ENCODE assay signal across 1 cellular context in the genomic region with DNA sequence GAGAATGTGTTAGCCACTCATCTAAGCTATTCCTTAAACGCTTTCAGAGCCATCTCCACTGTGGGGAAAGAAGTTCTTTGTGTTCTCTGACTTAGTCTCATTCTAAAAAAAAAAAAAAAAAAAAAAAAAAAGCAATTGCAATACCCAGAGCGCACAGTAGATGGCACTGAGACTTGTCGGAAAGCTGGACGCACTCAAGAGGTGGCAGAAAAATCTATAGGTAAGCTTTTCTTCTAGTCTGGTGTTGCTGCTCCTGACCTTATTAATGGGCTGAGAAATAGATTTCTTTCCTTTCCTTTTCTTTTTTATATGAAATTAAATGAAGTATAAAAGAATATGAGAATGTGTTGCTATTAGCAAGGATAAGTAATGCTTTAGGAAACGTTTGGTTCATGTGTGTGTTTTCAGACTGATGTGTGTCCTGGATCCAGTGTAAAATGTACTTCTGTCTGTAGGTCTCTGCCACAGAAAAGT.
TF ChIP-seq lines count a peak whose summit lies in the region.

No MANE protein-coding gene starts in this region.

TF ChIP-seq in K562, 482 proteins besides CTCF, POLR2A, EP300 and RAD21:
- TF ChIP-seq SAFB (IDR thresholded peaks at IDR 0.05; ENCODE audit: borderline replicate concordance, low read depth, low read length) (no peak), ZNF324 (CRISPR knock-in tag; IDR thresholded peaks at IDR 0.05) (no peak), ZNF384 (IDR thresholded peaks at IDR 0.05; ENCODE audit: low read depth, low read length) (peak; percentile 99), CREM (IDR thresholded peaks at IDR 0.05; ENCODE audit: low read depth) (no peak), ELF2 (CRISPR knock-in tag; IDR thresholded peaks at IDR 0.05) (no peak), FUS (optimal IDR thresholded peaks at IDR 0.05; ENCODE audit: low read depth, low read length) (no peak), YY1 (IDR thresholded peaks at IDR 0.05; ENCODE audit: borderline replicate concordance in 1 of 3, control insufficient read depth in 1 of 3, extremely low read depth in 1 of 3, insufficient read depth in 3 of 3, insufficient read length in 1 of 3, insufficient replicate concordance in 2 of 3, low read depth in 1 of 3, low read length in 2 of 3) (no peak), ZBTB8A (IDR thresholded peaks at IDR 0.05; ENCODE audit: partially characterized antibody) (no peak), THRAP3 (IDR thresholded peaks at IDR 0.05; ENCODE audit: borderline replicate concordance) (no peak), ILK (tag; IDR thresholded peaks at IDR 0.05; ENCODE audit: borderline replicate concordance, low read depth) (no peak), PATZ1 (CRISPR knock-in tag; IDR thresholded peaks at IDR 0.05; ENCODE audit: borderline replicate concordance) (no peak), GTF2E2 (tag; IDR thresholded peaks at IDR 0.05) (no peak), SMC3 (conservative IDR thresholded peaks at IDR 0.05; ENCODE audit: insufficient read depth, low read depth, low read length) (0 out of 2 replicates have a peak, but pooled peaks have one; percentile 26)
- TF ChIP-seq, protein P1, sequence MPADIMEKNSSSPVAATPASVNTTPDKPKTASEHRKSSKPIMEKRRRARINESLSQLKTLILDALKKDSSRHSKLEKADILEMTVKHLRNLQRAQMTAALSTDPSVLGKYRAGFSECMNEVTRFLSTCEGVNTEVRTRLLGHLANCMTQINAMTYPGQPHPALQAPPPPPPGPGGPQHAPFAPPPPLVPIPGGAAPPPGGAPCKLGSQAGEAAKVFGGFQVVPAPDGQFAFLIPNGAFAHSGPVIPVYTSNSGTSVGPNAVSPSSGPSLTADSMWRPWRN (IDR thresholded peaks at IDR 0.05; ENCODE audit: low read depth), result no peak
